25 cellular contexts compared by ENCODE assay signal in the genomic region with DNA sequence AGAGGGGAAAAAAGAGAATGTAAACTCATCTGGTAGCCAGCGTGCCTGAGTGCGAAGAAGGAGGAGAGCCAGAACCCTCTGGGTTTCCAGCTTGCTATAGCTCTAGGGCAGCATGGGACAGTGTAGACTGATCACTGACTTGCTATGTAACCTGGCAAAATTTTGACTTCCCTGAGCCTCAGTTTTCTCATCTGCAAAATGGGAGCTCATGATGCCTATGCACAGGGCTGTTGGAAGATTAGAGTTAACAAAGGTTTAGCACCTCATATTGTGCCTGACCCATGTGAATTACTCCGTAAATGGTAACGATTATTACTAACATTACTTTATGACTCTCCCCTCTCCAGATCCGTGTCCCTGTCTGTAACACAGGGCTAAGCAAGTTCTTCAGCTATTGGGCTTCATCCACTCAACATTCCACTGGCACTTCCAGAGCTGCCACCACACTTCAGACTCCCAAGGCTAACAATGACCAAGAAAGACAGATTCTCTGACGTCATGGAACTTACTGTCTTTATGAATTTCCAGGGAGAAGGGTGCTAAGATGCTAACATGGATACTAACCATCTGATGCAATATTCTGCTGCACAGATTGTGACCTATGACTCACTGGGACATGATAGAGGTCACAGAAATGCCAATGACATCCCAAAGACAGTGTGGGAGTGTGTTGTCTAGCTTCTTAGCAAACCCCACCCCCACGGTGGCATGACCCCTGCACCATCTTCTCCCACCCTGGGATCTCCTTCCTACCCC.
A peak's percentile ranks its signal among the peaks of the same experiment; 100 is the strongest.
DNase-seq lines count a peak whose midpoint lies in the region; ATAC-seq and TF ChIP-seq lines count a peak whose summit lies in the region.
"Had no signal": no experiment of that assay in that cellular context is flagged by ENCODE, and none has a peak within 500 bp of the region (broad histone marks: within the 10 kb centered on the region; RNA-seq: fewer than 3 reads in every experiment).

No MANE protein-coding gene starts in this region.

- CTCF ChIA-PET in WTC11 (lab: Charles Lee), result no interaction called here

- no peak for DNase-seq in stimulated activated naive CD8-positive, alpha-beta T cell treated with anti-CD3 and anti-CD28 coated beads, Interleukin-15, Interleukin-2, amounts not matched to agents 100 U/mL and 50 U/mL, for 24 hours
- DNase-seq in stimulated activated naive CD8-positive, alpha-beta T cell treated with anti-CD3 and anti-CD28 coated beads, Interleukin-15, amount 100 ng/mL, for 72 hours, result no peak
- peak; percentile 2 for DNase-seq in amniotic epithelial cell (ENCODE audit: low read depth)
- DNase-seq in fibroblast of villous mesenchyme (ENCODE audit: low read depth), result peak; percentile 23
- no peak for DNase-seq in NCI-H1048 (lab: John Stamatoyannopoulos, UW)
- DNase-seq in putamen (ENCODE audit: low spot score), result no peak
- DNase-seq in substantia nigra (lab: John Stamatoyannopoulos, UW), result no peak
- DNase-seq in WTC11 (ENCODE audit: low spot score), result no peak
- DNase-seq: activated naive CD4-positive, alpha-beta T cell treated with Interleukin-2 at 50 U/mL for 16 hours; activated T-cell treated with anti-CD3 and anti-CD28 coated beads, Interleukin-2, amount 50 U/mL, for 48 hours; amygdala; colonic mucosa; DMS153; effector CD8-positive, alpha-beta T cell; GF-D8; hippocampal formation; KG1; NCI-H1436; occipital lobe; stomach; transverse colon had no signal

- POLR2A ChIA-PET in WTC11 (lab: Charles Lee), result no interaction called here

- H3K4me3 Mint-ChIP-seq in stimulated activated naive CD8-positive, alpha-beta T cell treated with anti-CD3 and anti-CD28 coated beads, Interleukin-15, amount 100 ng/mL, for 72 hours, result no peak overlapping the region
- H3K4me3 Mint-ChIP-seq in WTC11, result no peak overlapping the region
- H3K4me3 Mint-ChIP-seq: CD8-positive, alpha-beta T cell; H9 had no signal

- peak; percentile 34 for ATAC-seq in stimulated activated naive CD8-positive, alpha-beta T cell treated with anti-CD3 and anti-CD28 coated beads, Interleukin-15, Interleukin-2, amounts not matched to agents 100 U/mL and 50 U/mL, for 24 hours
- ATAC-seq in stimulated activated naive CD8-positive, alpha-beta T cell treated with anti-CD3 and anti-CD28 coated beads, Interleukin-15, amount 100 ng/mL, for 72 hours, result no peak
- no peak for ATAC-seq in WTC11
- ATAC-seq: A549; CD8-positive, alpha-beta T cell; SK-N-SH treated with all-trans-retinoic acid at 6 μM for 48 hours had no signal

- H3K36me3 Mint-ChIP-seq in WTC11, result no peaks in the 10 kb centered on the region
- H3K36me3 Mint-ChIP-seq: CD8-positive, alpha-beta T cell had no signal

- H3K4me1 Mint-ChIP-seq in stimulated activated naive CD8-positive, alpha-beta T cell treated with anti-CD3 and anti-CD28 coated beads, Interleukin-15, amount 100 ng/mL, for 72 hours, result no peaks in the 10 kb centered on the region
- peaks cover 29% of the 10 kb centered on the region for H3K4me1 Mint-ChIP-seq in WTC11

- no peak overlapping the region for H3K4me3 ChIP-seq in fibroblast of villous mesenchyme (ENCODE audit: low read depth, low read length)
- H3K4me3 ChIP-seq: A549, colonic mucosa, stomach, transverse colon had no signal

- no peaks in the 10 kb centered on the region for H3K9me3 Mint-ChIP-seq in stimulated activated naive CD8-positive, alpha-beta T cell treated with anti-CD3 and anti-CD28 coated beads, Interleukin-15, amount 100 ng/mL, for 72 hours
- H3K9me3 Mint-ChIP-seq in WTC11, result no peaks in the 10 kb centered on the region
- H3K9me3 Mint-ChIP-seq: CD8-positive, alpha-beta T cell; H9 had no signal

- H3K27ac Mint-ChIP-seq in stimulated activated naive CD8-positive, alpha-beta T cell treated with anti-CD3 and anti-CD28 coated beads, Interleukin-15, amount 100 ng/mL, for 72 hours, result no peak overlapping the region
- no peak overlapping the region for H3K27ac Mint-ChIP-seq in WTC11
- H3K27ac Mint-ChIP-seq: CD8-positive, alpha-beta T cell; H9 had no signal

- H3K27me3 Mint-ChIP-seq in stimulated activated naive CD8-positive, alpha-beta T cell treated with anti-CD3 and anti-CD28 coated beads, Interleukin-15, amount 100 ng/mL, for 72 hours, result peaks cover 26% of the 10 kb centered on the region
- H3K27me3 Mint-ChIP-seq in WTC11 (ENCODE audit: low read depth), result no peaks in the 10 kb centered on the region; the same call in none of the 2 replicates

- no peak for TF ChIP-seq CTCF in fibroblast of villous mesenchyme (IDR thresholded peaks at IDR 0.05; ENCODE audit: insufficient read depth, low read depth, low read length)
- TF ChIP-seq CTCF in WTC11 (IDR thresholded peaks at IDR 0.05), result no peak

- no peak overlapping the region for H3K27ac ChIP-seq in substantia nigra (ENCODE audit: low read depth, low read length, poor library complexity, severe bottlenecking)
- H3K27ac ChIP-seq: A549, colonic mucosa, stomach, transverse colon had no signal

TF ChIP-seq in WTC11, 78 proteins besides CTCF, POLR2A, EP300 and RAD21 (continues in another document):
- TF ChIP-seq ESRRA (CRISPR knock-in tag; IDR thresholded peaks at IDR 0.05; ENCODE audit: borderline replicate concordance) (no peak), SP1 (CRISPR knock-in tag; conservative IDR thresholded peaks at IDR 0.05) (no peak), ZMAT4 (CRISPR knock-in tag; IDR thresholded peaks at IDR 0.05) (no peak), ZNF219 (CRISPR knock-in tag; IDR thresholded peaks at IDR 0.05; ENCODE audit: borderline replicate concordance) (no peak)
- TF ChIP-seq, protein P1, sequence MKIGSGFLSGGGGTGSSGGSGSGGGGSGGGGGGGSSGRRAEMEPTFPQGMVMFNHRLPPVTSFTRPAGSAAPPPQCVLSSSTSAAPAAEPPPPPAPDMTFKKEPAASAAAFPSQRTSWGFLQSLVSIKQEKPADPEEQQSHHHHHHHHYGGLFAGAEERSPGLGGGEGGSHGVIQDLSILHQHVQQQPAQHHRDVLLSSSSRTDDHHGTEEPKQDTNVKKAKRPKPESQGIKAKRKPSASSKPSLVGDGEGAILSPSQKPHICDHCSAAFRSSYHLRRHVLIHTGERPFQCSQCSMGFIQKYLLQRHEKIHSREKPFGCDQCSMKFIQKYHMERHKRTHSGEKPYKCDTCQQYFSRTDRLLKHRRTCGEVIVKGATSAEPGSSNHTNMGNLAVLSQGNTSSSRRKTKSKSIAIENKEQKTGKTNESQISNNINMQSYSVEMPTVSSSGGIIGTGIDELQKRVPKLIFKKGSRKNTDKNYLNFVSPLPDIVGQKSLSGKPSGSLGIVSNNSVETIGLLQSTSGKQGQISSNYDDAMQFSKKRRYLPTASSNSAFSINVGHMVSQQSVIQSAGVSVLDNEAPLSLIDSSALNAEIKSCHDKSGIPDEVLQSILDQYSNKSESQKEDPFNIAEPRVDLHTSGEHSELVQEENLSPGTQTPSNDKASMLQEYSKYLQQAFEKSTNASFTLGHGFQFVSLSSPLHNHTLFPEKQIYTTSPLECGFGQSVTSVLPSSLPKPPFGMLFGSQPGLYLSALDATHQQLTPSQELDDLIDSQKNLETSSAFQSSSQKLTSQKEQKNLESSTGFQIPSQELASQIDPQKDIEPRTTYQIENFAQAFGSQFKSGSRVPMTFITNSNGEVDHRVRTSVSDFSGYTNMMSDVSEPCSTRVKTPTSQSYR (CRISPR knock-in tag; IDR thresholded peaks at IDR 0.05), result no peak
- TF ChIP-seq, protein P2, sequence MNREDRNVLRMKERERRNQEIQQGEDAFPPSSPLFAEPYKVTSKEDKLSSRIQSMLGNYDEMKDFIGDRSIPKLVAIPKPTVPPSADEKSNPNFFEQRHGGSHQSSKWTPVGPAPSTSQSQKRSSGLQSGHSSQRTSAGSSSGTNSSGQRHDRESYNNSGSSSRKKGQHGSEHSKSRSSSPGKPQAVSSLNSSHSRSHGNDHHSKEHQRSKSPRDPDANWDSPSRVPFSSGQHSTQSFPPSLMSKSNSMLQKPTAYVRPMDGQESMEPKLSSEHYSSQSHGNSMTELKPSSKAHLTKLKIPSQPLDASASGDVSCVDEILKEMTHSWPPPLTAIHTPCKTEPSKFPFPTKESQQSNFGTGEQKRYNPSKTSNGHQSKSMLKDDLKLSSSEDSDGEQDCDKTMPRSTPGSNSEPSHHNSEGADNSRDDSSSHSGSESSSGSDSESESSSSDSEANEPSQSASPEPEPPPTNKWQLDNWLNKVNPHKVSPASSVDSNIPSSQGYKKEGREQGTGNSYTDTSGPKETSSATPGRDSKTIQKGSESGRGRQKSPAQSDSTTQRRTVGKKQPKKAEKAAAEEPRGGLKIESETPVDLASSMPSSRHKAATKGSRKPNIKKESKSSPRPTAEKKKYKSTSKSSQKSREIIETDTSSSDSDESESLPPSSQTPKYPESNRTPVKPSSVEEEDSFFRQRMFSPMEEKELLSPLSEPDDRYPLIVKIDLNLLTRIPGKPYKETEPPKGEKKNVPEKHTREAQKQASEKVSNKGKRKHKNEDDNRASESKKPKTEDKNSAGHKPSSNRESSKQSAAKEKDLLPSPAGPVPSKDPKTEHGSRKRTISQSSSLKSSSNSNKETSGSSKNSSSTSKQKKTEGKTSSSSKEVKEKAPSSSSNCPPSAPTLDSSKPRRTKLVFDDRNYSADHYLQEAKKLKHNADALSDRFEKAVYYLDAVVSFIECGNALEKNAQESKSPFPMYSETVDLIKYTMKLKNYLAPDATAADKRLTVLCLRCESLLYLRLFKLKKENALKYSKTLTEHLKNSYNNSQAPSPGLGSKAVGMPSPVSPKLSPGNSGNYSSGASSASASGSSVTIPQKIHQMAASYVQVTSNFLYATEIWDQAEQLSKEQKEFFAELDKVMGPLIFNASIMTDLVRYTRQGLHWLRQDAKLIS (CRISPR knock-in tag; IDR thresholded peaks at IDR 0.05; ENCODE audit: borderline replicate concordance), result no peak
- TF ChIP-seq, protein P3, sequence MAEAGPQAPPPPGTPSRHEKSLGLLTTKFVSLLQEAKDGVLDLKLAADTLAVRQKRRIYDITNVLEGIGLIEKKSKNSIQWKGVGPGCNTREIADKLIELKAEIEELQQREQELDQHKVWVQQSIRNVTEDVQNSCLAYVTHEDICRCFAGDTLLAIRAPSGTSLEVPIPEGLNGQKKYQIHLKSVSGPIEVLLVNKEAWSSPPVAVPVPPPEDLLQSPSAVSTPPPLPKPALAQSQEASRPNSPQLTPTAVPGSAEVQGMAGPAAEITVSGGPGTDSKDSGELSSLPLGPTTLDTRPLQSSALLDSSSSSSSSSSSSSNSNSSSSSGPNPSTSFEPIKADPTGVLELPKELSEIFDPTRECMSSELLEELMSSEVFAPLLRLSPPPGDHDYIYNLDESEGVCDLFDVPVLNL (CRISPR knock-in tag; IDR thresholded peaks at IDR 0.05; ENCODE audit: borderline replicate concordance, low read depth), result no peak

Comparison
In these comparisons a context has a peak if more than half of its experiments do, and no peak if none do; other contexts are left out.
1. DNase-seq: peak in amniotic epithelial cell (single experiment) and fibroblast of villous mesenchyme (single experiment); none in stimulated activated naive CD8-positive, alpha-beta T cell treated with anti-CD3 and anti-CD28 coated beads, Interleukin-15, Interleukin-2, amounts not matched to agents 100 U/mL and 50 U/mL, for 24 hours (single experiment), stimulated activated naive CD8-positive, alpha-beta T cell treated with anti-CD3 and anti-CD28 coated beads, Interleukin-15, amount 100 ng/mL, for 72 hours (0 of 2), NCI-H1048 (single experiment), putamen (single experiment), substantia nigra (0 of 49) and WTC11 (single experiment).